In the genomic region with DNA sequence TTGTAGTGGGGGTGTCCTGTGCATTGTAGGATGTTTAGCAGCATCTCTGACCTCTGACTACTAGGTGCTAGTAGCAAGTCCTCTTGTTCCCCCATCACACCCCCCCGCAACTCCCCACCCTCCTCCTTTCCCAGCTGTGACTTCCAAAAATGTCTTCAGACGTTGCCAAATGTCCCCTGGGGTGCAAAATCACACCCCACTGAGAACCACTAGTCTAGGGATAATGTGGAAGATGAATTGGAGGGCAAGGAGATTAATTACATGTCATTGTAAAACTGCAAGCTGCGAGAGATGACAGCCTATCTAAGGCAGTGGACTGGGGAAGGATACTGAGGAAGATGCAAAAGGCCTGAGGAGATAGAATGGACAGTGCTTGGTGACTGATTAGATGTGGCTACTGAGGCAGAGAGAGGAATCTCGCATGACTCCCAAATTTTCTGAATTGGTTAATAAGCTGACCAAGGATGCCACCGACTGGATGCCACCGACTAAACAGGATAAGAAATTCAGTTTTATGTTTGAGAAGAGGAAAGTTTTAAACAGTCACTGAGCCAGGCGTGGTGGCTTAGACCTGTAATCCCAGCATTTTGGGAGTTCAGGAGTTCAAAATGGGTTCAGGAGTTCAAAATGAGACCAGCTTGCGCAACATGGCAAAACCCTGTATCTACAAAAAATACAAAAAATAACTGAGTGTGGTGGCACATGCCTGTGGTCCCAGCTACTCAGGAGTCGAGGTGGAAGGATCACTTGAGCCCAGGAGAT, we compare ENCODE assay signal across 1 cellular context.
TF ChIP-seq lines count a peak whose summit lies in the region.

No MANE protein-coding gene starts in this region.

TF ChIP-seq in HepG2, 621 proteins besides CTCF, POLR2A, EP300 and RAD21 (continued from another document and continues in another):
- TF ChIP-seq FOXP4 (CRISPR knock-in tag; IDR thresholded peaks at IDR 0.05) (peak; percentile 42; the same call in 1 of the 2 replicates), ZNF678 (CRISPR knock-in tag; IDR thresholded peaks at IDR 0.05) (no peak), ZNF615 (CRISPR knock-in tag; IDR thresholded peaks at IDR 0.05; ENCODE audit: borderline replicate concordance) (no peak), HNF1B (CRISPR knock-in tag; IDR thresholded peaks at IDR 0.05) (no peak), ZFY (CRISPR knock-in tag; IDR thresholded peaks at IDR 0.05) (no peak), ZNF564 (CRISPR knock-in tag; IDR thresholded peaks at IDR 0.05) (no peak), PITX1 (CRISPR knock-in tag; IDR thresholded peaks at IDR 0.05) (peak; percentile 39; the same call in 1 of the 2 replicates), ZSCAN31 (CRISPR knock-in tag; IDR thresholded peaks at IDR 0.05; ENCODE audit: low read depth) (no peak), SALL1 (CRISPR knock-in tag; IDR thresholded peaks at IDR 0.05) (peak; percentile 38), ZNF20 (CRISPR knock-in tag; IDR thresholded peaks at IDR 0.05) (no peak), RBFOX2 (IDR thresholded peaks at IDR 0.05; ENCODE audit: low read depth, low read length) (no peak), RXRA (CRISPR knock-in tag; IDR thresholded peaks at IDR 0.05) (peak; percentile 77; the same call in 1 of the 2 replicates), KAT7 (CRISPR knock-in tag; IDR thresholded peaks at IDR 0.05; ENCODE audit: borderline replicate concordance) (no peak), ZNF660 (CRISPR knock-in tag; IDR thresholded peaks at IDR 0.05; ENCODE audit: borderline replicate concordance, low read depth) (no peak), ZNF839 (CRISPR knock-in tag; IDR thresholded peaks at IDR 0.05; ENCODE audit: borderline replicate concordance) (no peak), SPEN (CRISPR knock-in tag; IDR thresholded peaks at IDR 0.05; ENCODE audit: low read depth) (no peak), NR2F6 (IDR thresholded peaks at IDR 0.05) (peak; percentile 43; the same call in 1 of the 2 replicates), NR2F6 (CRISPR knock-in tag; IDR thresholded peaks at IDR 0.05) (peak; percentile 61), ONECUT2 (CRISPR knock-in tag; IDR thresholded peaks at IDR 0.05) (no peak), ZNF143 (CRISPR knock-in tag; IDR thresholded peaks at IDR 0.05) (no peak), IRF9 (CRISPR knock-in tag; IDR thresholded peaks at IDR 0.05; ENCODE audit: borderline replicate concordance) (no peak), ZNF7 (CRISPR knock-in tag; IDR thresholded peaks at IDR 0.05) (no peak), ZFP36 (IDR thresholded peaks at IDR 0.05; ENCODE audit: borderline replicate concordance, low read depth, low read length, partially characterized antibody) (no peak), ERF (CRISPR knock-in tag; IDR thresholded peaks at IDR 0.05) (no peak), SSRP1 (CRISPR knock-in tag; IDR thresholded peaks at IDR 0.05) (no peak)
- TF ChIP-seq, protein P1, sequence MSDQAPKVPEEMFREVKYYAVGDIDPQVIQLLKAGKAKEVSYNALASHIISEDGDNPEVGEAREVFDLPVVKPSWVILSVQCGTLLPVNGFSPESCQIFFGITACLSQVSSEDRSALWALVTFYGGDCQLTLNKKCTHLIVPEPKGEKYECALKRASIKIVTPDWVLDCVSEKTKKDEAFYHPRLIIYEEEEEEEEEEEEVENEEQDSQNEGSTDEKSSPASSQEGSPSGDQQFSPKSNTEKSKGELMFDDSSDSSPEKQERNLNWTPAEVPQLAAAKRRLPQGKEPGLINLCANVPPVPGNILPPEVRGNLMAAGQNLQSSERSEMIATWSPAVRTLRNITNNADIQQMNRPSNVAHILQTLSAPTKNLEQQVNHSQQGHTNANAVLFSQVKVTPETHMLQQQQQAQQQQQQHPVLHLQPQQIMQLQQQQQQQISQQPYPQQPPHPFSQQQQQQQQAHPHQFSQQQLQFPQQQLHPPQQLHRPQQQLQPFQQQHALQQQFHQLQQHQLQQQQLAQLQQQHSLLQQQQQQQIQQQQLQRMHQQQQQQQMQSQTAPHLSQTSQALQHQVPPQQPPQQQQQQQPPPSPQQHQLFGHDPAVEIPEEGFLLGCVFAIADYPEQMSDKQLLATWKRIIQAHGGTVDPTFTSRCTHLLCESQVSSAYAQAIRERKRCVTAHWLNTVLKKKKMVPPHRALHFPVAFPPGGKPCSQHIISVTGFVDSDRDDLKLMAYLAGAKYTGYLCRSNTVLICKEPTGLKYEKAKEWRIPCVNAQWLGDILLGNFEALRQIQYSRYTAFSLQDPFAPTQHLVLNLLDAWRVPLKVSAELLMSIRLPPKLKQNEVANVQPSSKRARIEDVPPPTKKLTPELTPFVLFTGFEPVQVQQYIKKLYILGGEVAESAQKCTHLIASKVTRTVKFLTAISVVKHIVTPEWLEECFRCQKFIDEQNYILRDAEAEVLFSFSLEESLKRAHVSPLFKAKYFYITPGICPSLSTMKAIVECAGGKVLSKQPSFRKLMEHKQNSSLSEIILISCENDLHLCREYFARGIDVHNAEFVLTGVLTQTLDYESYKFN (CRISPR knock-in tag; conservative IDR thresholded peaks at IDR 0.05) = peak; percentile 53; the same call in 1 of the 2 replicates
- TF ChIP-seq, protein P2, sequence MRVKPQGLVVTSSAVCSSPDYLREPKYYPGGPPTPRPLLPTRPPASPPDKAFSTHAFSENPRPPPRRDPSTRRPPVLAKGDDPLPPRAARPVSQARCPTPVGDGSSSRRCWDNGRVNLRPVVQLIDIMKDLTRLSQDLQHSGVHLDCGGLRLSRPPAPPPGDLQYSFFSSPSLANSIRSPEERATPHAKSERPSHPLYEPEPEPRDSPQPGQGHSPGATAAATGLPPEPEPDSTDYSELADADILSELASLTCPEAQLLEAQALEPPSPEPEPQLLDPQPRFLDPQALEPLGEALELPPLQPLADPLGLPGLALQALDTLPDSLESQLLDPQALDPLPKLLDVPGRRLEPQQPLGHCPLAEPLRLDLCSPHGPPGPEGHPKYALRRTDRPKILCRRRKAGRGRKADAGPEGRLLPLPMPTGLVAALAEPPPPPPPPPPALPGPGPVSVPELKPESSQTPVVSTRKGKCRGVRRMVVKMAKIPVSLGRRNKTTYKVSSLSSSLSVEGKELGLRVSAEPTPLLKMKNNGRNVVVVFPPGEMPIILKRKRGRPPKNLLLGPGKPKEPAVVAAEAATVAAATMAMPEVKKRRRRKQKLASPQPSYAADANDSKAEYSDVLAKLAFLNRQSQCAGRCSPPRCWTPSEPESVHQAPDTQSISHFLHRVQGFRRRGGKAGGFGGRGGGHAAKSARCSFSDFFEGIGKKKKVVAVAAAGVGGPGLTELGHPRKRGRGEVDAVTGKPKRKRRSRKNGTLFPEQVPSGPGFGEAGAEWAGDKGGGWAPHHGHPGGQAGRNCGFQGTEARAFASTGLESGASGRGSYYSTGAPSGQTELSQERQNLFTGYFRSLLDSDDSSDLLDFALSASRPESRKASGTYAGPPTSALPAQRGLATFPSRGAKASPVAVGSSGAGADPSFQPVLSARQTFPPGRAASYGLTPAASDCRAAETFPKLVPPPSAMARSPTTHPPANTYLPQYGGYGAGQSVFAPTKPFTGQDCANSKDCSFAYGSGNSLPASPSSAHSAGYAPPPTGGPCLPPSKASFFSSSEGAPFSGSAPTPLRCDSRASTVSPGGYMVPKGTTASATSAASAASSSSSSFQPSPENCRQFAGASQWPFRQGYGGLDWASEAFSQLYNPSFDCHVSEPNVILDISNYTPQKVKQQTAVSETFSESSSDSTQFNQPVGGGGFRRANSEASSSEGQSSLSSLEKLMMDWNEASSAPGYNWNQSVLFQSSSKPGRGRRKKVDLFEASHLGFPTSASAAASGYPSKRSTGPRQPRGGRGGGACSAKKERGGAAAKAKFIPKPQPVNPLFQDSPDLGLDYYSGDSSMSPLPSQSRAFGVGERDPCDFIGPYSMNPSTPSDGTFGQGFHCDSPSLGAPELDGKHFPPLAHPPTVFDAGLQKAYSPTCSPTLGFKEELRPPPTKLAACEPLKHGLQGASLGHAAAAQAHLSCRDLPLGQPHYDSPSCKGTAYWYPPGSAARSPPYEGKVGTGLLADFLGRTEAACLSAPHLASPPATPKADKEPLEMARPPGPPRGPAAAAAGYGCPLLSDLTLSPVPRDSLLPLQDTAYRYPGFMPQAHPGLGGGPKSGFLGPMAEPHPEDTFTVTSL (CRISPR knock-in tag; IDR thresholded peaks at IDR 0.05; ENCODE audit: borderline replicate concordance) = peak; percentile 67; the same call in 1 of the 2 replicates
- TF ChIP-seq, protein P3, sequence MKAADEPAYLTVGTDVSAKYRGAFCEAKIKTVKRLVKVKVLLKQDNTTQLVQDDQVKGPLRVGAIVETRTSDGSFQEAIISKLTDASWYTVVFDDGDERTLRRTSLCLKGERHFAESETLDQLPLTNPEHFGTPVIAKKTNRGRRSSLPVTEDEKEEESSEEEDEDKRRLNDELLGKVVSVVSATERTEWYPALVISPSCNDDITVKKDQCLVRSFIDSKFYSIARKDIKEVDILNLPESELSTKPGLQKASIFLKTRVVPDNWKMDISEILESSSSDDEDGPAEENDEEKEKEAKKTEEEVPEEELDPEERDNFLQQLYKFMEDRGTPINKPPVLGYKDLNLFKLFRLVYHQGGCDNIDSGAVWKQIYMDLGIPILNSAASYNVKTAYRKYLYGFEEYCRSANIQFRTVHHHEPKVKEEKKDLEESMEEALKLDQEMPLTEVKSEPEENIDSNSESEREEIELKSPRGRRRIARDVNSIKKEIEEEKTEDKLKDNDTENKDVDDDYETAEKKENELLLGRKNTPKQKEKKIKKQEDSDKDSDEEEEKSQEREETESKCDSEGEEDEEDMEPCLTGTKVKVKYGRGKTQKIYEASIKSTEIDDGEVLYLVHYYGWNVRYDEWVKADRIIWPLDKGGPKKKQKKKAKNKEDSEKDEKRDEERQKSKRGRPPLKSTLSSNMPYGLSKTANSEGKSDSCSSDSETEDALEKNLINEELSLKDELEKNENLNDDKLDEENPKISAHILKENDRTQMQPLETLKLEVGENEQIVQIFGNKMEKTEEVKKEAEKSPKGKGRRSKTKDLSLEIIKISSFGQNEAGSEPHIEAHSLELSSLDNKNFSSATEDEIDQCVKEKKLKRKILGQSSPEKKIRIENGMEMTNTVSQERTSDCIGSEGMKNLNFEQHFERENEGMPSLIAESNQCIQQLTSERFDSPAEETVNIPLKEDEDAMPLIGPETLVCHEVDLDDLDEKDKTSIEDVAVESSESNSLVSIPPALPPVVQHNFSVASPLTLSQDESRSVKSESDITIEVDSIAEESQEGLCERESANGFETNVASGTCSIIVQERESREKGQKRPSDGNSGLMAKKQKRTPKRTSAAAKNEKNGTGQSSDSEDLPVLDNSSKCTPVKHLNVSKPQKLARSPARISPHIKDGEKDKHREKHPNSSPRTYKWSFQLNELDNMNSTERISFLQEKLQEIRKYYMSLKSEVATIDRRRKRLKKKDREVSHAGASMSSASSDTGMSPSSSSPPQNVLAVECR (CRISPR knock-in tag; IDR thresholded peaks at IDR 0.05; ENCODE audit: borderline replicate concordance) = peak; percentile 39; the same call in 1 of the 2 replicates
- TF ChIP-seq, protein P4, sequence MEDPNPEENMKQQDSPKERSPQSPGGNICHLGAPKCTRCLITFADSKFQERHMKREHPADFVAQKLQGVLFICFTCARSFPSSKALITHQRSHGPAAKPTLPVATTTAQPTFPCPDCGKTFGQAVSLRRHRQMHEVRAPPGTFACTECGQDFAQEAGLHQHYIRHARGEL (CRISPR knock-in tag; IDR thresholded peaks at IDR 0.05) = no peak
- TF ChIP-seq, protein P5, sequence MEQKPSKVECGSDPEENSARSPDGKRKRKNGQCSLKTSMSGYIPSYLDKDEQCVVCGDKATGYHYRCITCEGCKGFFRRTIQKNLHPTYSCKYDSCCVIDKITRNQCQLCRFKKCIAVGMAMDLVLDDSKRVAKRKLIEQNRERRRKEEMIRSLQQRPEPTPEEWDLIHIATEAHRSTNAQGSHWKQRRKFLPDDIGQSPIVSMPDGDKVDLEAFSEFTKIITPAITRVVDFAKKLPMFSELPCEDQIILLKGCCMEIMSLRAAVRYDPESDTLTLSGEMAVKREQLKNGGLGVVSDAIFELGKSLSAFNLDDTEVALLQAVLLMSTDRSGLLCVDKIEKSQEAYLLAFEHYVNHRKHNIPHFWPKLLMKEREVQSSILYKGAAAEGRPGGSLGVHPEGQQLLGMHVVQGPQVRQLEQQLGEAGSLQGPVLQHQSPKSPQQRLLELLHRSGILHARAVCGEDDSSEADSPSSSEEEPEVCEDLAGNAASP (CRISPR knock-in tag; IDR thresholded peaks at IDR 0.05; ENCODE audit: borderline replicate concordance) = no peak
- TF ChIP-seq, protein P6, sequence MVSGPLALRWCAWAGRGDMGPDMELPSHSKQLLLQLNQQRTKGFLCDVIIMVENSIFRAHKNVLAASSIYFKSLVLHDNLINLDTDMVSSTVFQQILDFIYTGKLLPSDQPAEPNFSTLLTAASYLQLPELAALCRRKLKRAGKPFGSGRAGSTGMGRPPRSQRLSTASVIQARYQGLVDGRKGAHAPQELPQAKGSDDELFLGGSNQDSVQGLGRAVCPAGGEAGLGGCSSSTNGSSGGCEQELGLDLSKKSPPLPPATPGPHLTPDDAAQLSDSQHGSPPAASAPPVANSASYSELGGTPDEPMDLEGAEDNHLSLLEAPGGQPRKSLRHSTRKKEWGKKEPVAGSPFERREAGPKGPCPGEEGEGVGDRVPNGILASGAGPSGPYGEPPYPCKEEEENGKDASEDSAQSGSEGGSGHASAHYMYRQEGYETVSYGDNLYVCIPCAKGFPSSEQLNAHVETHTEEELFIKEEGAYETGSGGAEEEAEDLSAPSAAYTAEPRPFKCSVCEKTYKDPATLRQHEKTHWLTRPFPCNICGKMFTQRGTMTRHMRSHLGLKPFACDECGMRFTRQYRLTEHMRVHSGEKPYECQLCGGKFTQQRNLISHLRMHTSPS (CRISPR knock-in tag; IDR thresholded peaks at IDR 0.05; ENCODE audit: low read depth) = no peak
